ENCODE assay signal across 1 cellular context in the genomic region with DNA sequence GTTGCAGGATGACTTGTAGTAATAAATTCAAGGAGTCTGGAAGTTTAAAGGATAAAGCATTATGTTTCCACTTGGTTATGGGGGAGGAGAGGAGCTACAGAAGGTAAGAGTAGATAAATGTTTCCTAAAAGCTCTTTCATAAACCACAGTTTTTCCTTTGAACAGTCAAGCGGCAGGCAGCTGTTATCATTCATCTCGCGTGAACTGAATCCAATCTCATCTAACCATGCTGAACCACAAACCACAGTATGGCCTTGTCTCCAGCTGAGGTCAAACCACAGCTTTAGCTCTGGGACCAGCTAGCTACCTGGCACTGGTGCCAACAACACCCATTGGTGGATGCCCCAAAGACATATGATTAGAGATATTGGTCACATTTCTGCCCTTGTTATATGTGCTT.
TF ChIP-seq lines count a peak whose summit lies in the region.

No MANE protein-coding gene starts in this region.

TF ChIP-seq in K562, 482 proteins besides CTCF, POLR2A, EP300 and RAD21 (continued from another document and continues in another):
- TF ChIP-seq ZBTB40 (IDR thresholded peaks at IDR 0.05): no peak
- no peak for TF ChIP-seq ZBTB40 (CRISPR knock-in tag; IDR thresholded peaks at IDR 0.05)
- peak; percentile 60; the same call in 1 of the 2 replicates for TF ChIP-seq MBD2 (IDR thresholded peaks at IDR 0.05; ENCODE audit: borderline replicate concordance, low read depth)
- TF ChIP-seq, protein P1, sequence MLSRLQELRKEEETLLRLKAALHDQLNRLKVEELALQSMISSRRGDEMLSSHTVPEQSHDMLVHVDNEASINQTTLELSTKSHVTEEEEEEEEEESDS (CRISPR knock-in tag; IDR thresholded peaks at IDR 0.05): no peak
- no peak for TF ChIP-seq HNRNPLL (IDR thresholded peaks at IDR 0.05; ENCODE audit: low read depth, low read length, poor library complexity, severe bottlenecking)
- no peak for TF ChIP-seq ELF1 (tag; IDR thresholded peaks at IDR 0.05)
- no peak for TF ChIP-seq BRF1 (IDR thresholded peaks at IDR 0.05; ENCODE audit: borderline replicate concordance, extremely low read depth, insufficient read length)
- TF ChIP-seq CCAR2 (IDR thresholded peaks at IDR 0.05; ENCODE audit: low read depth, low read length): no peak
- TF ChIP-seq PRMT5 (CRISPR knock-in tag; IDR thresholded peaks at IDR 0.05): no peak
- TF ChIP-seq, protein P2, sequence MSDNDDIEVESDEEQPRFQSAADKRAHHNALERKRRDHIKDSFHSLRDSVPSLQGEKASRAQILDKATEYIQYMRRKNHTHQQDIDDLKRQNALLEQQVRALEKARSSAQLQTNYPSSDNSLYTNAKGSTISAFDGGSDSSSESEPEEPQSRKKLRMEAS (CRISPR knock-in tag; IDR thresholded peaks at IDR 0.05): no peak
- TF ChIP-seq ZNF778 (CRISPR knock-in tag; IDR thresholded peaks at IDR 0.05): no peak
- peak; percentile 94 for TF ChIP-seq CCNT2 (IDR thresholded peaks at IDR 0.05; ENCODE audit: borderline replicate concordance, extremely low read depth, insufficient read length, low read depth, low read length)
- no peak for TF ChIP-seq KLF10 (CRISPR knock-in tag; IDR thresholded peaks at IDR 0.05)
- TF ChIP-seq, protein P3, sequence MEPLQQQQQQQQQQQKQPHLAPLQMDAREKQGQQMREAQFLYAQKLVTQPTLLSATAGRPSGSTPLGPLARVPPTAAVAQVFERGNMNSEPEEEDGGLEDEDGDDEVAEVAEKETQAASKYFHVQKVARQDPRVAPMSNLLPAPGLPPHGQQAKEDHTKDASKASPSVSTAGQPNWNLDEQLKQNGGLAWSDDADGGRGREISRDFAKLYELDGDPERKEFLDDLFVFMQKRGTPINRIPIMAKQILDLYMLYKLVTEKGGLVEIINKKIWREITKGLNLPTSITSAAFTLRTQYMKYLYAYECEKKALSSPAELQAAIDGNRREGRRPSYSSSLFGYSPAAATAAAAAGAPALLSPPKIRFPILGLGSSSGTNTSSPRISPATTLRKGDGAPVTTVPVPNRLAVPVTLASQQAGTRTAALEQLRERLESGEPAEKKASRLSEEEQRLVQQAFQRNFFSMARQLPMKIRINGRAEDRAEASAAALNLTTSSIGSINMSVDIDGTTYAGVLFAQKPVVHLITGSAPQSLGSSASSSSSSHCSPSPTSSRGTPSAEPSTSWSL (CRISPR knock-in tag; IDR thresholded peaks at IDR 0.05; ENCODE audit: borderline replicate concordance): no peak
- TF ChIP-seq MNT (conservative IDR thresholded peaks at IDR 0.05): peak in 1 of 2 experiments; percentile 55; a peak in 2 of 4 replicates
- TF ChIP-seq, protein P4, sequence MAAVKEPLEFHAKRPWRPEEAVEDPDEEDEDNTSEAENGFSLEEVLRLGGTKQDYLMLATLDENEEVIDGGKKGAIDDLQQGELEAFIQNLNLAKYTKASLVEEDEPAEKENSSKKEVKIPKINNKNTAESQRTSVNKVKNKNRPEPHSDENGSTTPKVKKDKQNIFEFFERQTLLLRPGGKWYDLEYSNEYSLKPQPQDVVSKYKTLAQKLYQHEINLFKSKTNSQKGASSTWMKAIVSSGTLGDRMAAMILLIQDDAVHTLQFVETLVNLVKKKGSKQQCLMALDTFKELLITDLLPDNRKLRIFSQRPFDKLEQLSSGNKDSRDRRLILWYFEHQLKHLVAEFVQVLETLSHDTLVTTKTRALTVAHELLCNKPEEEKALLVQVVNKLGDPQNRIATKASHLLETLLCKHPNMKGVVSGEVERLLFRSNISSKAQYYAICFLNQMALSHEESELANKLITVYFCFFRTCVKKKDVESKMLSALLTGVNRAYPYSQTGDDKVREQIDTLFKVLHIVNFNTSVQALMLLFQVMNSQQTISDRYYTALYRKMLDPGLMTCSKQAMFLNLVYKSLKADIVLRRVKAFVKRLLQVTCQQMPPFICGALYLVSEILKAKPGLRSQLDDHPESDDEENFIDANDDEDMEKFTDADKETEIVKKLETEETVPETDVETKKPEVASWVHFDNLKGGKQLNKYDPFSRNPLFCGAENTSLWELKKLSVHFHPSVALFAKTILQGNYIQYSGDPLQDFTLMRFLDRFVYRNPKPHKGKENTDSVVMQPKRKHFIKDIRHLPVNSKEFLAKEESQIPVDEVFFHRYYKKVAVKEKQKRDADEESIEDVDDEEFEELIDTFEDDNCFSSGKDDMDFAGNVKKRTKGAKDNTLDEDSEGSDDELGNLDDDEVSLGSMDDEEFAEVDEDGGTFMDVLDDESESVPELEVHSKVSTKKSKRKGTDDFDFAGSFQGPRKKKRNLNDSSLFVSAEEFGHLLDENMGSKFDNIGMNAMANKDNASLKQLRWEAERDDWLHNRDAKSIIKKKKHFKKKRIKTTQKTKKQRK (IDR thresholded peaks at IDR 0.05; ENCODE audit: borderline replicate concordance, low read depth, low read length): no peak
- TF ChIP-seq, protein P5, sequence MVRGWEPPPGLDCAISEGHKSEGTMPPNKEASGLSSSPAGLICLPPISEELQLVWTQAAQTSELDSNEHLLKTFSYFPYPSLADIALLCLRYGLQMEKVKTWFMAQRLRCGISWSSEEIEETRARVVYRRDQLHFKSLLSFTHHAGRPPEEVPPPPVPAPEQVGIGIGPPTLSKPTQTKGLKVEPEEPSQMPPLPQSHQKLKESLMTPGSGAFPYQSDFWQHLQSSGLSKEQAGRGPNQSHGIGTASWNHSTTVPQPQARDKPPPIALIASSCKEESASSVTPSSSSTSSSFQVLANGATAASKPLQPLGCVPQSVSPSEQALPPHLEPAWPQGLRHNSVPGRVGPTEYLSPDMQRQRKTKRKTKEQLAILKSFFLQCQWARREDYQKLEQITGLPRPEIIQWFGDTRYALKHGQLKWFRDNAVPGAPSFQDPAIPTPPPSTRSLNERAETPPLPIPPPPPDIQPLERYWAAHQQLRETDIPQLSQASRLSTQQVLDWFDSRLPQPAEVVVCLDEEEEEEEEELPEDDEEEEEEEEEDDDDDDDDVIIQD (CRISPR knock-in tag; IDR thresholded peaks at IDR 0.05): no peak
- TF ChIP-seq, protein P6, sequence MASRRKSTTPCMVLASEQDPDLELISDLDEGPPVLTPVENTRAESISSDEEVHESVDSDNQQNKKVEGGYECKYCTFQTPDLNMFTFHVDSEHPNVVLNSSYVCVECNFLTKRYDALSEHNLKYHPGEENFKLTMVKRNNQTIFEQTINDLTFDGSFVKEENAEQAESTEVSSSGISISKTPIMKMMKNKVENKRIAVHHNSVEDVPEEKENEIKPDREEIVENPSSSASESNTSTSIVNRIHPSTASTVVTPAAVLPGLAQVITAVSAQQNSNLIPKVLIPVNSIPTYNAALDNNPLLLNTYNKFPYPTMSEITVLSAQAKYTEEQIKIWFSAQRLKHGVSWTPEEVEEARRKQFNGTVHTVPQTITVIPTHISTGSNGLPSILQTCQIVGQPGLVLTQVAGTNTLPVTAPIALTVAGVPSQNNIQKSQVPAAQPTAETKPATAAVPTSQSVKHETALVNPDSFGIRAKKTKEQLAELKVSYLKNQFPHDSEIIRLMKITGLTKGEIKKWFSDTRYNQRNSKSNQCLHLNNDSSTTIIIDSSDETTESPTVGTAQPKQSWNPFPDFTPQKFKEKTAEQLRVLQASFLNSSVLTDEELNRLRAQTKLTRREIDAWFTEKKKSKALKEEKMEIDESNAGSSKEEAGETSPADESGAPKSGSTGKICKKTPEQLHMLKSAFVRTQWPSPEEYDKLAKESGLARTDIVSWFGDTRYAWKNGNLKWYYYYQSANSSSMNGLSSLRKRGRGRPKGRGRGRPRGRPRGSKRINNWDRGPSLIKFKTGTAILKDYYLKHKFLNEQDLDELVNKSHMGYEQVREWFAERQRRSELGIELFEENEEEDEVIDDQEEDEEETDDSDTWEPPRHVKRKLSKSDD (conservative IDR thresholded peaks at IDR 0.05; ENCODE audit: low read length): no peak
- TF ChIP-seq CBX8 (IDR thresholded peaks at IDR 0.05; ENCODE audit: borderline replicate concordance, extremely low read depth, low read depth, low read length, poor library complexity, severe bottlenecking): no peak
- TF ChIP-seq, protein P7, sequence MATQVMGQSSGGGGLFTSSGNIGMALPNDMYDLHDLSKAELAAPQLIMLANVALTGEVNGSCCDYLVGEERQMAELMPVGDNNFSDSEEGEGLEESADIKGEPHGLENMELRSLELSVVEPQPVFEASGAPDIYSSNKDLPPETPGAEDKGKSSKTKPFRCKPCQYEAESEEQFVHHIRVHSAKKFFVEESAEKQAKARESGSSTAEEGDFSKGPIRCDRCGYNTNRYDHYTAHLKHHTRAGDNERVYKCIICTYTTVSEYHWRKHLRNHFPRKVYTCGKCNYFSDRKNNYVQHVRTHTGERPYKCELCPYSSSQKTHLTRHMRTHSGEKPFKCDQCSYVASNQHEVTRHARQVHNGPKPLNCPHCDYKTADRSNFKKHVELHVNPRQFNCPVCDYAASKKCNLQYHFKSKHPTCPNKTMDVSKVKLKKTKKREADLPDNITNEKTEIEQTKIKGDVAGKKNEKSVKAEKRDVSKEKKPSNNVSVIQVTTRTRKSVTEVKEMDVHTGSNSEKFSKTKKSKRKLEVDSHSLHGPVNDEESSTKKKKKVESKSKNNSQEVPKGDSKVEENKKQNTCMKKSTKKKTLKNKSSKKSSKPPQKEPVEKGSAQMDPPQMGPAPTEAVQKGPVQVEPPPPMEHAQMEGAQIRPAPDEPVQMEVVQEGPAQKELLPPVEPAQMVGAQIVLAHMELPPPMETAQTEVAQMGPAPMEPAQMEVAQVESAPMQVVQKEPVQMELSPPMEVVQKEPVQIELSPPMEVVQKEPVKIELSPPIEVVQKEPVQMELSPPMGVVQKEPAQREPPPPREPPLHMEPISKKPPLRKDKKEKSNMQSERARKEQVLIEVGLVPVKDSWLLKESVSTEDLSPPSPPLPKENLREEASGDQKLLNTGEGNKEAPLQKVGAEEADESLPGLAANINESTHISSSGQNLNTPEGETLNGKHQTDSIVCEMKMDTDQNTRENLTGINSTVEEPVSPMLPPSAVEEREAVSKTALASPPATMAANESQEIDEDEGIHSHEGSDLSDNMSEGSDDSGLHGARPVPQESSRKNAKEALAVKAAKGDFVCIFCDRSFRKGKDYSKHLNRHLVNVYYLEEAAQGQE (CRISPR knock-in tag; IDR thresholded peaks at IDR 0.05; ENCODE audit: low read depth): no peak
- no peak for TF ChIP-seq YBX1 (IDR thresholded peaks at IDR 0.05)
- TF ChIP-seq BRD4 (IDR thresholded peaks at IDR 0.05): no peak
- TF ChIP-seq NFXL1 (CRISPR knock-in tag; IDR thresholded peaks at IDR 0.05): no peak
- no peak for TF ChIP-seq FOXA3 (CRISPR knock-in tag; conservative IDR thresholded peaks at IDR 0.05 in 1 of 2, IDR thresholded peaks at IDR 0.05 in 1 of 2)
- TF ChIP-seq NFE2 (IDR thresholded peaks at IDR 0.05; ENCODE audit: low read depth): no peak; the same call in 1 of the 2 replicates
- no peak for TF ChIP-seq SREBF2 (CRISPR knock-in tag; IDR thresholded peaks at IDR 0.05)
